16 cellular contexts compared by ENCODE assay signal in the genomic region with DNA sequence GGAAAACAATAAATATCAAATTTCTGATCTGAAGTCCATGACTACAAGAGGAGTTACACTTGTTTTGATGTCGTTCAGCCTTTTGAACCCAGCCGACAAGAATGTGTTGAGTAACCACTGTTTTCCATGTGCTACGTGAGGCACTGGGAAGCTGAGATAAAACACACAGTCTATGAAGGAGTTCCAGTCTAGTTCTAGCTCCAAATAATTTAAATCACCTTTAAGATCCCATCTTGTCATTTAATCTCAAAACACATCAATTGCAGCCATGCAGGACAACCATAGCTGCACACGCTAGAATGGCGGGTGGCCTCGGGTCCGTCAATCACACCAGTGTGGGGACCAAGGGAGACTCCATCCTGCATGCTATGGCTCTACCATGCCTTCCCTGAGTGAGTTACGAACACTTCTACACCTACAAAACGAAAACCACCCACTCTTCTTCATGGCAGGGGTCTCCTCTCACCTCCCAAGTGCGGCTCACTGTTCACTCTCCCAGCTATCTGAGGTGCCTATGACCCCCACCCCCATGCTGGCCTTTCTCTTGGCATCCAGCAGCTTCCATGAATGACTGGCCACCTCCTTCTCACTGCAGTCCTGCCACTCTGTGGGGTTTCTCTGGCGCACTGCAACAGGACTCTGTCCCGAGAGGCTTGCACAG. TPM values are rescaled to one million over a fixed set of nuclear protein-coding genes. Genes with fewer than 3 reads are reported as not detected.
DNase-seq lines count a peak whose midpoint lies in the region; ATAC-seq, FAIRE-seq and TF ChIP-seq lines count a peak whose summit lies in the region.
"Had no signal": no experiment of that assay in that cellular context is flagged by ENCODE, and none has a peak within 500 bp of the region (broad histone marks: within the 10 kb centered on the region; RNA-seq: fewer than 3 reads in every experiment).

No MANE protein-coding gene starts in this region.

- H3K9me3 ChIP-seq in astrocyte (ENCODE audit: insufficient read depth, low read depth, low read length) (peaks cover 3% of the 10 kb centered on the region), prostate gland (no peaks in the 10 kb centered on the region)
- H3K9me3 ChIP-seq: right lobe of liver had no signal

- TF ChIP-seq CTCF in HFFc6 (IDR thresholded peaks at IDR 0.05) (no peak), astrocyte (IDR thresholded peaks at IDR 0.05; ENCODE audit: insufficient read depth, low read depth, low read length) (no peak), prostate gland (IDR thresholded peaks at IDR 0.05) (no peak)

- no peak for TF ChIP-seq POLR2A in prostate gland (IDR thresholded peaks at IDR 0.05)

- FAIRE-seq in astrocyte (lab: Jason Lieb, UNC) = no peak
- FAIRE-seq: frontal cortex, GM18507 had no signal

- peaks cover 59% of the 10 kb centered on the region for H4K20me1 ChIP-seq in astrocyte (ENCODE audit: insufficient read depth, low read length)

- H3K27ac ChIP-seq in astrocyte (ENCODE audit: low read depth, low read length) (peak overlapping the region; percentile 99), prostate gland (peak overlapping the region; percentile 16 to 90)
- H3K27ac ChIP-seq: right lobe of liver had no signal

- intact Hi-C loops in prostate gland (cut with DNase I) = no loop called here

- H3K4me3 ChIP-seq in astrocyte (ENCODE audit: insufficient read depth, low read depth, low read length) = peak overlapping the region; percentile 98
- peak overlapping the region in 1 of 2 donors; percentile 1 for H3K4me3 ChIP-seq in prostate gland
- H3K4me3 ChIP-seq: right lobe of liver had no signal

- no peak for ATAC-seq in GM21367 (IDR thresholded peaks at IDR 0.05; ENCODE audit: unreplicated experiment)
- ATAC-seq in activated T-cell treated with anti-CD3 and anti-CD28 coated beads, Interleukin-2, amount 50 U/mL, for 4 hours = no peak
- ATAC-seq: activated CD8-positive, alpha-beta T cell treated with anti-CD3 and anti-CD28 coated beads for 36 hours had no signal

- H3K36me3 ChIP-seq in astrocyte (ENCODE audit: insufficient read depth, low read length) (peaks cover 40% of the 10 kb centered on the region), prostate gland (no peaks in the 10 kb centered on the region)
- H3K36me3 ChIP-seq: right lobe of liver had no signal

- peaks cover 98% of the 10 kb centered on the region for H3K79me2 ChIP-seq in astrocyte (ENCODE audit: insufficient read depth, low read length)

- peaks cover 64% of the 10 kb centered on the region for H3K4me1 ChIP-seq in astrocyte (ENCODE audit: insufficient read depth, low read length)
- H3K4me1 ChIP-seq in prostate gland (replicated peaks) = peaks cover 5% of the 10 kb centered on the region

- peak overlapping the region; percentile 100 for H3K9ac ChIP-seq in astrocyte (ENCODE audit: low read length)

- peak overlapping the region; percentile 94 for H3K4me3 Mint-ChIP-seq in HFFc6
- H3K4me3 Mint-ChIP-seq in astrocyte (ENCODE audit: unreplicated experiment) = peak overlapping the region; percentile 95
- H3K4me3 Mint-ChIP-seq in activated T-cell treated with anti-CD3 and anti-CD28 coated beads, Interleukin-2, amount 50 U/mL, for 4 hours = no peak overlapping the region
- H3K4me3 Mint-ChIP-seq: activated CD8-positive, alpha-beta T cell treated with anti-CD3 and anti-CD28 coated beads for 36 hours; CD4-positive, CD25-positive, alpha-beta regulatory T cell had no signal

- H3K4me2 ChIP-seq in astrocyte (ENCODE audit: low read length) = peak overlapping the region; percentile 94

- no peak overlapping the region for H2AFZ ChIP-seq in astrocyte (ENCODE audit: low read depth, low read length)

- H3K27ac Mint-ChIP-seq in HFFc6 (peak overlapping the region; percentile 90), astrocyte (ENCODE audit: unreplicated experiment) (no peak overlapping the region)
- H3K27ac Mint-ChIP-seq: activated CD8-positive, alpha-beta T cell treated with anti-CD3 and anti-CD28 coated beads for 36 hours had no signal

- H3K27me3 Mint-ChIP-seq in HFFc6 (ENCODE audit: insufficient read depth) (peaks cover 5% of the 10 kb centered on the region), astrocyte (ENCODE audit: low read depth, unreplicated experiment) (no peaks in the 10 kb centered on the region)
- peaks cover 27% of the 10 kb centered on the region for H3K27me3 Mint-ChIP-seq in activated T-cell treated with anti-CD3 and anti-CD28 coated beads, Interleukin-2, amount 50 U/mL, for 4 hours (ENCODE audit: low read depth)

- 73% methylated on average over 12 of the region's 12 CpGs for WGBS in prostate gland

- peaks cover 3% of the 10 kb centered on the region; the same call in 1 of the 2 replicates for H3K9me3 Mint-ChIP-seq in HFFc6
- H3K9me3 Mint-ChIP-seq in astrocyte (ENCODE audit: unreplicated experiment) = no peaks in the 10 kb centered on the region
- H3K9me3 Mint-ChIP-seq in activated T-cell treated with anti-CD3 and anti-CD28 coated beads, Interleukin-2, amount 50 U/mL, for 4 hours = no peaks in the 10 kb centered on the region
- H3K9me3 Mint-ChIP-seq: activated CD8-positive, alpha-beta T cell treated with anti-CD3 and anti-CD28 coated beads for 36 hours; CD4-positive, CD25-positive, alpha-beta regulatory T cell had no signal

- no peak for DNase-seq in HFFc6
- DNase-seq in astrocyte (ENCODE audit: low read depth) = peak; percentile 67
- DNase-seq in fibroblast of peridontal ligament (ENCODE audit: extremely low read depth) = peak; percentile 63
- no peak for DNase-seq in prostate gland (ENCODE audit: low spot score)
- DNase-seq in DMS114 treated with DMSO at 0.1 percent for 48 hours (lab: John Stamatoyannopoulos, UW; ENCODE audit: unreplicated experiment) = no peak
- DNase-seq in activated T-cell treated with anti-CD3 and anti-CD28 coated beads, Interleukin-2, amount 50 U/mL, for 4 hours = no peak
- DNase-seq in stimulated activated CD4-positive, alpha-beta T cell treated with anti-CD3 and anti-CD28 coated beads, Interleukin-2, amount 100 ng/mL, for 48 hours = no peak
- DNase-seq: activated CD8-positive, alpha-beta T cell treated with anti-CD3 and anti-CD28 coated beads for 36 hours; activated gamma-delta T cell treated with Interleukin-2 at 50 U/mL for 16 hours; CD4-positive, CD25-positive, alpha-beta regulatory T cell; GDM1; NCI-H1092 treated with DMSO at 0.1 percent for 48 hours; right lobe of liver had no signal

- H3K4me1 Mint-ChIP-seq in HFFc6 (ENCODE audit: low read depth) = peaks cover 73% of the 10 kb centered on the region
- peaks cover 40% of the 10 kb centered on the region for H3K4me1 Mint-ChIP-seq in astrocyte (ENCODE audit: low read depth, unreplicated experiment)
- peaks cover 14% of the 10 kb centered on the region for H3K4me1 Mint-ChIP-seq in activated T-cell treated with anti-CD3 and anti-CD28 coated beads, Interleukin-2, amount 50 U/mL, for 4 hours (ENCODE audit: low read depth)

- H3K36me3 Mint-ChIP-seq in HFFc6 (ENCODE audit: low read depth) (peaks cover 78% of the 10 kb centered on the region), astrocyte (ENCODE audit: low read depth, unreplicated experiment) (peaks cover 33% of the 10 kb centered on the region)
- H3K36me3 Mint-ChIP-seq in activated T-cell treated with anti-CD3 and anti-CD28 coated beads, Interleukin-2, amount 50 U/mL, for 4 hours (ENCODE audit: insufficient read depth) = no peaks in the 10 kb centered on the region
- H3K36me3 Mint-ChIP-seq: CD4-positive, CD25-positive, alpha-beta regulatory T cell had no signal

- H3K27me3 ChIP-seq in astrocyte (ENCODE audit: insufficient read depth, low read length) (no peaks in the 10 kb centered on the region), prostate gland (replicated peaks; ENCODE audit: insufficient read depth) (no peaks in the 10 kb centered on the region)
- H3K27me3 ChIP-seq: right lobe of liver had no signal

RNA-seq across cellular contexts. Expression of gene FHL2, which starts 3.8 kb away (rescaled TPM):
- total RNA-seq in HFFc6 (2021; fragmentation: NEBNext Ultra II Directional; extraction: Animal tissue kit (Norgen Biotek cat#: 25700)) = 100 to 1,000 TPM; 211 to 281 (median 243) TPM
- 104 and 115 TPM in 2 replicates for total RNA-seq in astrocyte
- total RNA-seq in prostate gland = 100 to 1,000 TPM; 132 to 250 TPM
- 1 to 10 TPM; 2.6 to 3.5 (median 2.7) TPM for total RNA-seq in activated T-cell treated with anti-CD3 and anti-CD28 coated beads, Interleukin-2, amount 50 U/mL, for 4 hours

RNA-seq across cellular contexts. Expression of gene C2orf49, which starts 57.7 kb away (rescaled TPM):
- total RNA-seq in HFFc6 (2021; fragmentation: NEBNext Ultra II Directional; extraction: Animal tissue kit (Norgen Biotek cat#: 25700)) = 10 to 100 TPM; 17.7 to 25.4 (median 20.0) TPM
- 21.6 and 22.6 TPM in 2 replicates for total RNA-seq in astrocyte
- total RNA-seq in prostate gland = 10 to 100 TPM; 13.1 to 26.2 TPM
- 10 to 100 TPM; 16.2 to 18.8 (median 18.1) TPM for total RNA-seq in activated T-cell treated with anti-CD3 and anti-CD28 coated beads, Interleukin-2, amount 50 U/mL, for 4 hours

Comparison
In these comparisons a context has a peak if more than half of its experiments do, and no peak if none do; other contexts are left out.
1. DNase-seq: peak in astrocyte (single experiment) and fibroblast of peridontal ligament (single experiment); none in HFFc6 (single experiment), prostate gland (single experiment), DMS114 treated with DMSO at 0.1 percent for 48 hours (single experiment), activated T-cell treated with anti-CD3 and anti-CD28 coated beads, Interleukin-2, amount 50 U/mL, for 4 hours (single experiment) and stimulated activated CD4-positive, alpha-beta T cell treated with anti-CD3 and anti-CD28 coated beads, Interleukin-2, amount 100 ng/mL, for 48 hours (0 of 2).
2. RNA of gene FHL2, which starts 3.8 kb away (total RNA-seq): 211 to 281 TPM in HFFc6, 132 to 250 TPM in prostate gland and 104 to 115 TPM in astrocyte; 2.6 to 3.5 TPM in activated T-cell treated with anti-CD3 and anti-CD28 coated beads, Interleukin-2, amount 50 U/mL, for 4 hours; every median in the first group is over 10 times any median in the second.